ENCODE assay signal across 17 cellular contexts in the genomic region with DNA sequence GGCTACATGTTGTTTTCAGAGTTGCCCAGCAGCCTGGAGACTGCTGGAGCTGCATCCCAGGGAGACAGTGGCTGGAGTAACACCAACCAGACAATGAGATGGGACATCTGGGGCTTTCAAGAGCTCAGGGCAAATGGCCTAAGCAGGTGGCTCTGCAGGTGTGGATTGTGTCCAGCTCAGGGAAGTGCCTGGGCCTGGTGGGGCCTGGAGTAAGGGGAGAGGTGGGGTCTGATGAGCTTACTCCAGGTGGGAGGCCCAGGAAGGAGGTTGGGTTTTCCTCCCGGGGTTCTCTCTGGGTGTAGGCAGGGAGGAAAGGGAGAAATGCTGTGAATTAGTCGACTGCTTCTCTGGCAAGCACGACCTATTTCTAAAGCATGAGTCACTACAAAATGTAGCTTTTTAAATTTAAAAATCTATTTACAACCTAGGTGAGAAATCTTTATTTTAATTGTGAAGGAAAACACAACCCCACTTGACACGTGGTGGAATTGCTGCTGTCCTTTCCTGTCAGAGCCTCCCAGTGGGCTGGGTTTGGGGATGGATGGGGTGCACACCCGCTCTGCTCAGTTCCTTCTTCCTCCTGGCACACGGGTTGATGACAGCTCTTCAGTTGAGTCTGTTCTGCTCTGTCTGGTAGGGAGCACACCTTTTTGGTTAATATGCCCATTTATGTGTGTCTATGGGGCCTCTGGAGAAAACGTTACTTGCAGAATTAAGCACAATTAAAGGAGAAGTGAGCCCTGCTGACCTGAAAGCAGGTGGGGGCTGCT.
DNase-seq lines count a peak whose midpoint lies in the region; ATAC-seq and TF ChIP-seq lines count a peak whose summit lies in the region.
"Had no signal": no experiment of that assay in that cellular context is flagged by ENCODE, and none has a peak within 500 bp of the region (broad histone marks: within the 10 kb centered on the region; RNA-seq: fewer than 3 reads in every experiment).

No MANE protein-coding gene starts in this region.

- H3K27ac ChIP-seq in ascending aorta (peak overlapping the region; percentile 13 to 39), coronary artery (no peak overlapping the region)
- H3K27ac ChIP-seq: epithelial cell of prostate, KMS-11 had no signal

- peaks cover 20 to 35% of the 10 kb centered on the region in 2 donors for H3K4me1 ChIP-seq in ascending aorta

- H3K4me3 ChIP-seq in ascending aorta (no peak overlapping the region), coronary artery (no peak overlapping the region)

- DNase-seq in AG08396 (ENCODE audit: low spot score), result peak; percentile 43
- peak; percentile 21 for DNase-seq in EL
- DNase-seq in ascending aorta (ENCODE audit: low spot score in 2 of 2), result peak in 1 of 2 donors; percentile 63
- DNase-seq in medulla oblongata (ENCODE audit: extremely low spot score), result peak; percentile 7
- no peak for DNase-seq in ureter (ENCODE audit: low spot score)
- no peak for DNase-seq in coronary artery (ENCODE audit: low spot score)
- DNase-seq: activated T-cell treated with anti-CD3 and anti-CD28 coated beads, Interleukin-2, amount 50 U/mL, for 48 hours; CD4-positive, alpha-beta memory T cell; NCI-H1930; stimulated activated CD4-positive, alpha-beta T cell treated with anti-CD3 and anti-CD28 coated beads, Interleukin-4, amount 100 ng/mL, for 24 hours; stimulated activated naive CD8-positive, alpha-beta T cell treated with anti-CD3 and anti-CD28 coated beads, Interleukin-15, Interleukin-2, amounts not matched to agents 100 U/mL and 50 U/mL, for 24 hours; T-helper 1 cell had no signal

- H3K9me3 ChIP-seq in ascending aorta, result peaks cover 0 to 5% of the 10 kb centered on the region in 2 donors

- no peaks in the 10 kb centered on the region for H3K27me3 ChIP-seq in ascending aorta

- H3K36me3 ChIP-seq in ascending aorta, result no peaks in the 10 kb centered on the region

- ATAC-seq in GM18861 (IDR thresholded peaks at IDR 0.05; ENCODE audit: unreplicated experiment) (no peak), GM21529 (IDR thresholded peaks at IDR 0.05; ENCODE audit: unreplicated experiment) (no peak)
- ATAC-seq: activated CD4-positive, CD25-positive, alpha-beta regulatory T cell treated with anti-CD3 and anti-CD28 coated beads, Interleukin-2, amount 50 U/mL, for 24 hours; stimulated activated naive CD8-positive, alpha-beta T cell treated with anti-CD3 and anti-CD28 coated beads, Interleukin-15, Interleukin-2, amounts not matched to agents 100 U/mL and 50 U/mL, for 24 hours had no signal

- intact Hi-C loops in ascending aorta (cut with DNase I), result loop anchor here (5.0 kb wide), 1 partner anchor 37 kb away; no protein-coding TSS in a partner anchor

- TF ChIP-seq CTCF in ascending aorta (IDR thresholded peaks at IDR 0.05) (no peak), coronary artery (IDR thresholded peaks at IDR 0.05) (no peak)

Comparison
In these comparisons a context has a peak if more than half of its experiments do, and no peak if none do; other contexts are left out.
1. DNase-seq: peak in AG08396 (single experiment), EL (single experiment) and medulla oblongata (single experiment); none in ureter (single experiment) and coronary artery (single experiment).
2. H3K27ac ChIP-seq: peak in ascending aorta (2 of 2); none in coronary artery (0 of 2).